ENCODE assay signal across 1 cellular context in the genomic region with DNA sequence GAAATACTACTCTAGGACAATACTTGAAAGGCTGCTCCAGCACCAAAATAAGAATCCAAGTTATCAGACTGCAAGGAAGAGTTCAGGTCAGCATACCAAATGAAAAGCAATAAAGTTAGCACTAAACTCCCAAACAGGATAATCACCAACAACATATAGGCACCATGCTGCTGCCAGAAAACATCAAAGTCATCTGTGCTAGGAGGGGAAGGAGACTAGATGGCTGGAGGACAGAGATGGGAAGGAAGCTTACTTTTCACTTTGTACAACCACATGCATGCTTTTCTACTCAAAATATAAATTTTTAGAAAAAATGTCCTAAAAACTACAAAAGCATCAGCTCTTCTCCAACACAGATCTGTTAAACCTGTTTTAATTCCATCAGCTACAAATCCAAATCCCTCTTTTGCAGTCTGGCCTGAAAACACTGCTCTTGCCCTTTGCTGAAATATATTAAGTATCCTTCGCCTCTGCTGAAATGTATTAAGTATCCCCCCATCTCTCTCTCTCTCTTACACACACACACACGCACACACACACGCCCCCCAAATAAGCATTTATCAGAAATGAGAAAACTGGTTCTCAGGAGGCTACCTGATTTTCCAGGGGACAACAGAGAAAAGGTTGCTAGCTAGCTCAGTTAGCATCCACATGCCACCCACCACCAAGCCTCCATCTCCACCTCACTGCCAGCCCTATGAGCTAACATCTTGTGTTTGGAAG.
TF ChIP-seq lines count a peak whose summit lies in the region.

No MANE protein-coding gene starts in this region.

TF ChIP-seq in HCT116, 20 proteins besides CTCF, POLR2A, EP300 and RAD21 (continued from another document):
- TF ChIP-seq, protein P1, sequence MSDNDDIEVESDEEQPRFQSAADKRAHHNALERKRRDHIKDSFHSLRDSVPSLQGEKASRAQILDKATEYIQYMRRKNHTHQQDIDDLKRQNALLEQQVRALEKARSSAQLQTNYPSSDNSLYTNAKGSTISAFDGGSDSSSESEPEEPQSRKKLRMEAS (IDR thresholded peaks at IDR 0.05), result no peak
- no peak for TF ChIP-seq ZNF274 (IDR thresholded peaks at IDR 0.05; ENCODE audit: low read depth, low read length)
- no peak for TF ChIP-seq ELF1 (IDR thresholded peaks at IDR 0.05; ENCODE audit: borderline replicate concordance, low read depth)
